Comparison of ENCODE assay signal across 25 cellular contexts in the genomic region with DNA sequence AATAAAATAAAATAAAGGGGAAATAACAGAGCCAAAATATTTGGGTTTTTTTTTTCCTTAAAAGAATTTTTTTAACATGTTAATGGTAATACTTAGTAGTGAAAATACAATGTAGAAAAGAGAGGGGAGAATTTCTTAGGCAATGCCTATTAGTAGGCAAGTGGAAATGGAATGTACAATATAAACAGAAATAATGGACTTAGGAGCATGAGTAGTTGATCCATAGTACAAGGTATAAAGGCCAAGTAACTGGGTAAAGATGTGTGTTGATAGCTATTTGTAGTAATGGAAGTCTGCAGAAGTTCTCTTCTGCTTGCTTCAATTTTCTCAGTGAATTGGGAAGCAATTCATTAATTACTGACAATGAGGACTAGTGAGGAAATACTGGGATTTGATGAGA. TPM values are rescaled to one million over a fixed set of nuclear protein-coding genes. Genes with fewer than 3 reads are reported as not detected.
A peak's percentile ranks its signal among the peaks of the same experiment; 100 is the strongest.
DNase-seq lines count a peak whose midpoint lies in the region; ATAC-seq, FAIRE-seq and TF ChIP-seq lines count a peak whose summit lies in the region.
"Had no signal": no experiment of that assay in that cellular context is flagged by ENCODE, and none has a peak within 500 bp of the region (broad histone marks: within the 10 kb centered on the region; RNA-seq: fewer than 3 reads in every experiment).

No MANE protein-coding gene starts in this region.

- H2BK5ac ChIP-seq in IMR-90 (ENCODE audit: low read depth, low read length, poor library complexity, severe bottlenecking): no peak overlapping the region

- no peak overlapping the region for H3K23ac ChIP-seq in IMR-90 (ENCODE audit: low read depth, low read length)

- H2BK120ac ChIP-seq in IMR-90 (ENCODE audit: low read depth, low read length): no peak overlapping the region

- no peak overlapping the region for H4K5ac ChIP-seq in IMR-90 (ENCODE audit: low read depth, low read length)

- no peaks in the 10 kb centered on the region for H3K9me3 Mint-ChIP-seq in WTC11
- H3K9me3 Mint-ChIP-seq: CD14-positive monocyte; CD4-positive, alpha-beta T cell; CD8-positive, alpha-beta memory T cell; HFFc6 had no signal

- DNase-seq in IMR-90 (peak; percentile 12), left lobe of liver (ENCODE audit: low spot score) (no peak), right lobe of liver (no peak), small intestine (peak; percentile 77), suprapubic skin (ENCODE audit: low spot score in 2 of 2) (no peak), WTC11 (ENCODE audit: low spot score) (no peak)
- DNase-seq: AML-193; BE2C; CD4-positive, alpha-beta T cell; CD8-positive, alpha-beta memory T cell; DMS 273 treated with DMSO at 0.1 percent for 48 hours; DMS79; EL; GDM1; GOT3; HFFc6 had no signal

- H3K9ac ChIP-seq in IMR-90 (ENCODE audit: low read depth, low read length): no peak overlapping the region
- H3K9ac ChIP-seq: BLaER1 treated with 17β-estradiol and CSF1 and Interleukin-3, amounts not matched to agents 10 nM and 100 nM had no signal

- dilution Hi-C loops in IMR-90 (cut with HindIII; ENCODE audit: low sequenced_read_pairs, unreplicated experiment): no loop called here

- H2AK5ac ChIP-seq in IMR-90 (ENCODE audit: low read depth, low read length): no peak overlapping the region

- TF ChIP-seq POLR2A in IMR-90 (IDR thresholded peaks at IDR 0.05; ENCODE audit: low read depth, low read length) (no peak), right lobe of liver (IDR thresholded peaks at IDR 0.05) (no peak), suprapubic skin (IDR thresholded peaks at IDR 0.05) (no peak)

- TF ChIP-seq CTCF in IMR-90 (conservative IDR thresholded peaks at IDR 0.05; ENCODE audit: low read depth, low read length) (no peak), right lobe of liver (IDR thresholded peaks at IDR 0.05) (no peak), suprapubic skin (IDR thresholded peaks at IDR 0.05) (no peak), WTC11 (IDR thresholded peaks at IDR 0.05) (no peak)

- no peak overlapping the region for H4K8ac ChIP-seq in IMR-90 (ENCODE audit: low read depth in 2 of 2, low read length in 2 of 2)

- H3K27me3 Mint-ChIP-seq in WTC11 (ENCODE audit: low read depth): no peaks in the 10 kb centered on the region
- H3K27me3 Mint-ChIP-seq: CD4-positive, alpha-beta T cell; CD8-positive, alpha-beta memory T cell had no signal

- H3K36me3 Mint-ChIP-seq in WTC11: no peaks in the 10 kb centered on the region

- no peak overlapping the region for H3K56ac ChIP-seq in IMR-90 (ENCODE audit: extremely low read depth, insufficient read depth, low read length)

- H3K27ac ChIP-seq in IMR-90 (ENCODE audit: insufficient read depth, low read length) (no peak overlapping the region), right lobe of liver (no peak overlapping the region), small intestine (ENCODE audit: low read depth in 1 of 2, low read length in 1 of 2) (no peak overlapping the region), suprapubic skin (no peak overlapping the region)
- H3K27ac ChIP-seq: 22Rv1; BLaER1 treated with 17β-estradiol and CSF1 and Interleukin-3, amounts not matched to agents 10 nM and 100 nM had no signal

- no peaks in the 10 kb centered on the region for H3K27me3 ChIP-seq in IMR-90 (ENCODE audit: control insufficient read depth, insufficient read depth, low read length)
- H3K27me3 ChIP-seq in right lobe of liver: no peaks in the 10 kb centered on the region
- H3K27me3 ChIP-seq in small intestine (ENCODE audit: control insufficient read depth in 2 of 2, insufficient read depth in 2 of 2, low read length in 2 of 2): no peaks in the 10 kb centered on the region
- H3K27me3 ChIP-seq in suprapubic skin: no peaks in the 10 kb centered on the region
- H3K27me3 ChIP-seq: BE2C; BLaER1 treated with 17β-estradiol and CSF1 and Interleukin-3, amounts not matched to agents 10 nM and 100 nM had no signal

- no peak overlapping the region for H3K27ac Mint-ChIP-seq in WTC11
- H3K27ac Mint-ChIP-seq: CD14-positive monocyte; CD4-positive, alpha-beta T cell; HFFc6 had no signal

- no peak overlapping the region for H3K4ac ChIP-seq in IMR-90 (ENCODE audit: low read depth, low read length)

- CTCF ChIA-PET in IMR-90 (lab: Yijun Ruan, JAX) (no interaction called here), WTC11 (lab: Charles Lee) (interaction anchor here (1.3 kb wide), 1 partner anchor 96 kb away, joined by 3 read pairs; no protein-coding TSS in a partner anchor)

- no peaks in the 10 kb centered on the region for H4K20me1 ChIP-seq in IMR-90 (ENCODE audit: insufficient read depth, low read length)
- H4K20me1 ChIP-seq: BLaER1 treated with 17β-estradiol and CSF1 and Interleukin-3, amounts not matched to agents 10 nM and 100 nM had no signal

- in situ Hi-C loops in IMR-90 (cut with MboI; ENCODE audit: low sequenced_read_pairs): no loop called here

- H2AFZ ChIP-seq in IMR-90 (replicated peaks; ENCODE audit: low read length, poor library complexity): no peak overlapping the region

- H3K36me3 ChIP-seq in IMR-90 (ENCODE audit: control insufficient read depth, insufficient read depth, low read length): no peaks in the 10 kb centered on the region
- H3K36me3 ChIP-seq in right lobe of liver: no peaks in the 10 kb centered on the region
- H3K36me3 ChIP-seq in small intestine (ENCODE audit: control insufficient read depth in 2 of 2, insufficient read depth in 2 of 2, low read length in 2 of 2): no peaks in the 10 kb centered on the region
- H3K36me3 ChIP-seq in suprapubic skin: no peaks in the 10 kb centered on the region
- H3K36me3 ChIP-seq: BE2C, HAP-1 had no signal

- H3K4me3 Mint-ChIP-seq in WTC11: no peak overlapping the region
- H3K4me3 Mint-ChIP-seq: CD14-positive monocyte; CD4-positive, alpha-beta T cell; CD8-positive, alpha-beta memory T cell; HFFc6 had no signal

- POLR2A ChIA-PET in IMR-90 (lab: Charles Lee; ENCODE audit: unreplicated experiment) (no interaction called here), WTC11 (lab: Charles Lee) (no interaction called here)

- BruUV-seq in IMR-90 (replicated peaks; lab: Mats Ljungman, UMichigan): no TSS peak

- ATAC-seq in IMR-90 (ENCODE audit: low read depth): peak; percentile 74
- peak; percentile 68 for ATAC-seq in left lobe of liver
- ATAC-seq in right lobe of liver: peak; percentile 27 to 85 (median 74)
- no peak for ATAC-seq in GM18870 (IDR thresholded peaks at IDR 0.05; ENCODE audit: unreplicated experiment)
- ATAC-seq in WTC11: no peak
- ATAC-seq: GM12878 had no signal

- no peak overlapping the region for H3K14ac ChIP-seq in IMR-90 (replicated peaks; ENCODE audit: low read depth, low read length)

- H2BK20ac ChIP-seq in IMR-90 (ENCODE audit: low read depth, low read length): no peak overlapping the region

- no peak overlapping the region for H4K91ac ChIP-seq in IMR-90 (ENCODE audit: insufficient read depth, low read depth, low read length)

- H3K9me1 ChIP-seq in IMR-90 (ENCODE audit: insufficient read depth, low read length): no peaks in the 10 kb centered on the region

- H3K4me1 Mint-ChIP-seq in WTC11: peaks cover 24% of the 10 kb centered on the region
- H3K4me1 Mint-ChIP-seq: CD14-positive monocyte; CD8-positive, alpha-beta memory T cell had no signal

- TF ChIP-seq RAD21 in IMR-90 (IDR thresholded peaks at IDR 0.05; ENCODE audit: low read length): no peak

- H2BK15ac ChIP-seq in IMR-90 (ENCODE audit: low read depth, low read length): no peak overlapping the region

- FAIRE-seq in small intestine (lab: Jason Lieb, UNC): no peak
- FAIRE-seq: A204.1, D721Med, GM12878, H54 had no signal

- H3K9me3 ChIP-seq in IMR-90 (ENCODE audit: control insufficient read depth, insufficient read depth, low read length) (no peaks in the 10 kb centered on the region), right lobe of liver (no peaks in the 10 kb centered on the region), small intestine (ENCODE audit: control insufficient read depth, low read depth) (no peaks in the 10 kb centered on the region), suprapubic skin (no peaks in the 10 kb centered on the region)
- H3K9me3 ChIP-seq: BE2C; BLaER1 treated with 17β-estradiol and CSF1 and Interleukin-3, amounts not matched to agents 10 nM and 100 nM; HAP-1 had no signal

- TF ChIP-seq EP300 in suprapubic skin (IDR thresholded peaks at IDR 0.05): no peak

- H2AK9ac ChIP-seq in IMR-90 (replicated peaks; ENCODE audit: low read depth, low read length, poor library complexity): no peak overlapping the region

- H3K4me1 ChIP-seq in IMR-90 (ENCODE audit: control insufficient read depth, insufficient read depth, low read length) (peaks cover 2% of the 10 kb centered on the region; the same call in 1 of the 2 replicates), right lobe of liver (peaks cover 0 to 9% (median 0%) of the 10 kb centered on the region in 4 donors), small intestine (ENCODE audit: control insufficient read depth in 2 of 2, insufficient read depth in 1 of 2, low read depth in 1 of 2, low read length in 1 of 2) (peaks cover 0 to 3% of the 10 kb centered on the region in 2 donors), suprapubic skin (no peaks in the 10 kb centered on the region)
- H3K4me1 ChIP-seq: BE2C; BLaER1 treated with 17β-estradiol and CSF1 and Interleukin-3, amounts not matched to agents 10 nM and 100 nM had no signal

- no peak overlapping the region for H3K4me2 ChIP-seq in IMR-90 (ENCODE audit: low read depth, low read length)
- H3K4me2 ChIP-seq: BLaER1 treated with 17β-estradiol and CSF1 and Interleukin-3, amounts not matched to agents 10 nM and 100 nM had no signal

- intact Hi-C loops in IMR-90 (cut with micrococcal nuclease) (no loop called here), right lobe of liver (cut with DNase I) (no loop called here)

- H3K4me3 ChIP-seq in IMR-90 (ENCODE audit: insufficient read depth, low read depth, low read length) (no peak overlapping the region), right lobe of liver (no peak overlapping the region), small intestine (ENCODE audit: low read depth in 1 of 2, low read length in 2 of 2) (no peak overlapping the region), suprapubic skin (no peak overlapping the region)
- H3K4me3 ChIP-seq: BLaER1 treated with 17β-estradiol and CSF1 and Interleukin-3, amounts not matched to agents 10 nM and 100 nM; GM12878; HAP-1 had no signal

- no peaks in the 10 kb centered on the region for H3K79me1 ChIP-seq in IMR-90 (ENCODE audit: low read depth in 1 of 2, low read length in 2 of 2)

- no peak overlapping the region for H3K18ac ChIP-seq in IMR-90 (ENCODE audit: low read depth, low read length)

RNA-seq across cellular contexts. Expression of gene TESK2, which starts 34.4 kb away (rescaled TPM):
- total RNA-seq in IMR-90 (2012; rRNA removed) (0.83 and 0.90 TPM in 2 replicates), left lobe of liver (7.0 TPM), right lobe of liver (1 to 10 TPM; 2.7 to 5.5 (median 4.3) TPM), suprapubic skin (10 to 100 TPM; 16.0 to 28.9 (median 22.8) TPM), WTC11 (2021) (13.1 to 14.2 TPM (median 13.3 TPM) in 3 replicates)
- polyA plus RNA-seq in IMR-90 (2012; rRNA removed) (1.1 and 1.3 TPM in 2 replicates), small intestine (10 to 100 TPM in 2 of 3 donors, 1 to 10 TPM in 1; 5.5 to 22.1 (median 12.7) TPM)
- 0.62 and 1.1 TPM in 2 replicates for polyA plus RNA-seq in IMR-90 (2012; cell fraction: cytosol; rRNA removed)
- polyA plus RNA-seq in IMR-90 (2012; cell fraction: nucleus; rRNA removed; ENCODE audit: low replicate concordance): 2.0 and 2.1 TPM in 2 replicates

RNA-seq across cellular contexts. Expression of gene CCDC163, which starts 43.3 kb away (rescaled TPM):
- 0.28 and 0.54 TPM in 2 replicates for total RNA-seq in IMR-90 (2012; rRNA removed)
- 0.89 and 1.0 TPM in 2 replicates for polyA plus RNA-seq in IMR-90 (2012; rRNA removed)
- polyA plus RNA-seq in IMR-90 (2012; cell fraction: cytosol; rRNA removed): 0.75 and 1.0 TPM in 2 replicates
- polyA plus RNA-seq in IMR-90 (2012; cell fraction: nucleus; rRNA removed; ENCODE audit: low replicate concordance): 0.99 and 1.0 TPM in 2 replicates
- 2.1 TPM for total RNA-seq in left lobe of liver
- total RNA-seq in right lobe of liver: 1 to 10 TPM in 2 of 6 experiments, under 1 TPM in 4; 0.31 to 1.3 (median 0.67) TPM
- polyA plus RNA-seq in small intestine: 1 to 10 TPM in 2 of 3 donors, under 1 TPM in 1; 0.67 to 4.8 (median 1.6) TPM
- total RNA-seq in suprapubic skin: 1 to 10 TPM in 1 of 4 donors, under 1 TPM in 3; 0.64 to 1.3 (median 0.83) TPM
- total RNA-seq in WTC11 (2021): 1.9 to 3.6 TPM (median 2.1 TPM) in 3 replicates

RNA-seq across cellular contexts. Expression of gene MMACHC, which starts 43.6 kb away (rescaled TPM):
- total RNA-seq in IMR-90 (2012; rRNA removed) (5.2 and 6.4 TPM in 2 replicates), left lobe of liver (32.3 TPM), right lobe of liver (10 to 100 TPM in 5 of 6 experiments, 1 to 10 TPM in 1; 7.7 to 38.5 (median 17.3) TPM), suprapubic skin (1 to 10 TPM; 2.3 to 4.2 (median 3.1) TPM), WTC11 (2021) (8.4 to 10.1 TPM (median 8.5 TPM) in 3 replicates)
- polyA plus RNA-seq in IMR-90 (2012; rRNA removed) (2.8 and 4.1 TPM in 2 replicates), small intestine (1 to 10 TPM; 1.3 to 8.8 (median 1.6) TPM)
- polyA plus RNA-seq in IMR-90 (2012; cell fraction: cytosol; rRNA removed): 3.2 and 3.3 TPM in 2 replicates
- polyA plus RNA-seq in IMR-90 (2012; cell fraction: nucleus; rRNA removed; ENCODE audit: low replicate concordance): 1.3 and 2.0 TPM in 2 replicates

Comparison
In these comparisons a context has a peak if more than half of its experiments do, and no peak if none do; other contexts are left out.
1. ATAC-seq: peak in IMR-90 (single experiment), left lobe of liver (single experiment) and right lobe of liver (4 of 4); none in GM18870 (single experiment) and WTC11 (single experiment).
2. DNase-seq: peak in IMR-90 (single experiment) and small intestine (single experiment); none in left lobe of liver (single experiment), right lobe of liver (0 of 3), suprapubic skin (0 of 2) and WTC11 (single experiment).